In the genomic region with DNA sequence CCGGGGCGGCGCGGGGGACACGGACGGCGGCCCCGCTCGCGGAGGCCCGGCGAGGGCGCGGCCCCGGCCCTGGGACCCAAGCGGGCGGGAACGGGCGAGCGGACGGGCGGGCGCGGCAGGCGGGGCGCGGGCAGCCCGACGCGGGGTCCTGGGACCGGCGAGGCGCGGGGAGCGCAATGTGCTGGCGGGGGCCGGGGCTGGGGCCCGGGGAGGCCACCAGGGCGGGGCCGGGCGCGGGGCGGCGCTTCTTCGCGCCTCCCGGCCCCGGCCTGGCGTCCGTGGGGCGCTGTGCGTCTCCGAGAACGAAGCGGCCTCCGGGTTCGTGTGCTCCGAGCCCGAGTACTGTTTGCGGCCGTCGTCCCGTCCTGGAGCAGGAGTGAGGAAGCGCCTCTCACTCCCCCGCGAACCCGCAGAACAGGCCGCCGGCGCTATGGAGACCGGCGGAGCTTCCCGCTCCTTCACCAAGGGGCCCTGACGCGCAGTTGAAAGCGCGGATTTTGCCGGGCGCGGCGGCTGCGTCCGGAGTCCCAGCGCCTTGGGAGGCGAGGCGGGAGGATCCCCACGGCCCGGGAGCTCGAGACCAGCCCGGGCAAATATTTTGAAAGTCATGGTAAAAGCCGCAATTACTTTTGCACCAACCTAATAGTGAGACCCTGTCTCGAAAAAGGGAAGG, we compare ENCODE assay signal across 8 cellular contexts. TPM values are rescaled to one million over a fixed set of nuclear protein-coding genes. Genes with fewer than 3 reads are reported as not detected.
A peak's percentile ranks its signal among the peaks of the same experiment; 100 is the strongest.
DNase-seq lines count a peak whose midpoint lies in the region; ATAC-seq and TF ChIP-seq lines count a peak whose summit lies in the region.

No MANE protein-coding gene starts in this region.

- H3K27ac ChIP-seq in ascending aorta (peak overlapping the region; percentile 97 to 99), aorta (ENCODE audit: low read depth in 1 of 2, low read length in 2 of 2) (peak overlapping the region; percentile 94 to 96)

- TF ChIP-seq CTCF in GM12874 (IDR thresholded peaks at IDR 0.05; ENCODE audit: insufficient read depth, low read depth, low read length) (peak; percentile 29), ascending aorta (IDR thresholded peaks at IDR 0.05) (no peak)

- peaks cover 23% of the 10 kb centered on the region for H3K4me1 Mint-ChIP-seq in T-helper 2 cell treated with Interferon-gamma antibody and Interleukin-4, amounts not matched to agents 5 μg/mL and 100 μg/mL, for 36 hours (ENCODE audit: low read depth)

- intact Hi-C loops in ascending aorta (cut with DNase I), result loop anchor here (1.0 to 5.0 kb wide), 6 partner anchors 52 to 275 kb away; a partner anchor contains a TSS
- intact Hi-C loops in aorta (cut with DNase I), result loop anchor here in 1 of 2 donors (2.0 to 5.0 kb wide), 2 partner anchors 51 to 65 kb away; a partner anchor contains a TSS

- peak overlapping the region; percentile 84 for H3K27ac Mint-ChIP-seq in T-helper 2 cell treated with Interferon-gamma antibody and Interleukin-4, amounts not matched to agents 5 μg/mL and 100 μg/mL, for 36 hours

- H3K36me3 Mint-ChIP-seq in T-helper 2 cell treated with Interferon-gamma antibody and Interleukin-4, amounts not matched to agents 5 μg/mL and 100 μg/mL, for 36 hours (ENCODE audit: low read depth), result peaks cover 21% of the 10 kb centered on the region

- peak; percentile 65 for DNase-seq in NCI-H128 (lab: John Stamatoyannopoulos, UW; ENCODE audit: unreplicated experiment)
- DNase-seq in T-helper 2 cell treated with Interferon-gamma antibody and Interleukin-4, amounts not matched to agents 5 μg/mL and 100 μg/mL, for 36 hours (ENCODE audit: low spot score), result peak; percentile 82
- DNase-seq in ascending aorta (ENCODE audit: low spot score in 2 of 2), result peak in 1 of 2 donors; percentile 87
- DNase-seq in hepatic stellate cell (ENCODE audit: low spot score), result peak; percentile 95
- DNase-seq in renal cortical epithelial cell (ENCODE audit: low read depth), result peak; percentile 69
- peak; percentile 91 to 95 for DNase-seq in aorta

- H3K4me3 Mint-ChIP-seq in T-helper 2 cell treated with Interferon-gamma antibody and Interleukin-4, amounts not matched to agents 5 μg/mL and 100 μg/mL, for 36 hours, result peak overlapping the region; percentile 75

- H3K4me1 ChIP-seq in ascending aorta (peaks cover 13 to 18% of the 10 kb centered on the region in 2 donors), aorta (ENCODE audit: control insufficient read depth in 1 of 2, insufficient read depth in 2 of 2, low read length in 2 of 2) (peaks cover 0 to 2% of the 10 kb centered on the region in 2 donors)

- H3K36me3 ChIP-seq in ascending aorta, result peaks cover 0 to 3% of the 10 kb centered on the region in 2 donors
- no peaks in the 10 kb centered on the region for H3K36me3 ChIP-seq in aorta (ENCODE audit: control insufficient read depth in 1 of 2, insufficient read depth in 2 of 2, low read length in 1 of 2)

- no peaks in the 10 kb centered on the region for H3K9me3 ChIP-seq in ascending aorta
- H3K9me3 ChIP-seq in aorta (ENCODE audit: control insufficient read depth, low read length), result no peaks in the 10 kb centered on the region

- H3K9me3 Mint-ChIP-seq in T-helper 2 cell treated with Interferon-gamma antibody and Interleukin-4, amounts not matched to agents 5 μg/mL and 100 μg/mL, for 36 hours, result no peaks in the 10 kb centered on the region

- H3K4me3 ChIP-seq in ascending aorta (peak overlapping the region; percentile 97 to 100), aorta (ENCODE audit: low read length in 2 of 2) (peak overlapping the region; percentile 98)

- ATAC-seq in HG02623 (IDR thresholded peaks at IDR 0.05; ENCODE audit: unreplicated experiment) (peak; percentile 78), aorta (ENCODE audit: low FRiP score) (peak; percentile 96)

- no peaks in the 10 kb centered on the region for H3K27me3 Mint-ChIP-seq in T-helper 2 cell treated with Interferon-gamma antibody and Interleukin-4, amounts not matched to agents 5 μg/mL and 100 μg/mL, for 36 hours (ENCODE audit: low read depth)

- H3K27me3 ChIP-seq in ascending aorta (no peaks in the 10 kb centered on the region), aorta (ENCODE audit: control insufficient read depth in 1 of 2, insufficient read depth in 2 of 2, low read length in 1 of 2) (no peaks in the 10 kb centered on the region)

- WGBS in aorta, 2 donors, result 0 to 1% methylated on average over 70 to 92 of the region's 92 CpGs

RNA-seq across cellular contexts. Expression of a gene that starts 0.4 kb away (rescaled TPM):
- total RNA-seq in ascending aorta, result 54.2 TPM
- total RNA-seq in renal cortical epithelial cell, result 111 and 116 TPM in 2 replicates
- total RNA-seq in aorta, result 10 to 100 TPM; 52.0 to 65.1 TPM
- polyA plus RNA-seq in aorta, result 10 to 100 TPM in 1 of 2 donors, 1 to 10 TPM in 1; 7.6 to 55.7 TPM

RNA-seq across cellular contexts. Expression of a gene that starts 51.4 kb away (rescaled TPM):
- total RNA-seq in ascending aorta (41.2 TPM), renal cortical epithelial cell (53.1 and 104 TPM in 2 replicates), aorta (10 to 100 TPM; 12.9 to 17.3 TPM)
- 1 to 10 TPM; 6.6 to 7.8 TPM for polyA plus RNA-seq in aorta
